ENCODE assay signal across 9 cellular contexts in genomic region chr11:4606231-4607015, GRCh38. TPM values are rescaled to one million over a fixed set of nuclear protein-coding genes. Genes with fewer than 3 reads are reported as not detected.
DNase-seq lines count a peak whose midpoint lies in the region; ATAC-seq and TF ChIP-seq lines count a peak whose summit lies in the region.
"Had no signal": no experiment of that assay in that cellular context is flagged by ENCODE, and none has a peak within 500 bp of the region (broad histone marks: within the 10 kb centered on the region; RNA-seq: fewer than 3 reads in every experiment).

No MANE protein-coding gene starts in this region.

- H3K4me3 Mint-ChIP-seq in activated T-helper 1 cell treated with anti-CD3 and anti-CD28 coated beads, Interleukin-12 subunit alpha, Interleukin-12 subunit beta, Interleukin-2, Interleukin-4 antibody, amounts not matched to agents 30 ng/mL and 10 ng/mL and 1 ng/mL, durations not matched to agents 14 hours and 24 hours and 36 hours = peak overlapping the region; percentile 92

- DNase-seq in heart right ventricle = no peak
- no peak for DNase-seq in Right ventricle myocardium superior
- DNase-seq in activated T-helper 1 cell treated with anti-CD3 and anti-CD28 coated beads, Interleukin-12 subunit alpha, Interleukin-12 subunit beta, Interleukin-2, Interleukin-4 antibody, amounts not matched to agents 30 ng/mL and 10 ng/mL and 1 ng/mL, durations not matched to agents 14 hours and 24 hours and 36 hours (ENCODE audit: low spot score) = no peak
- peak; percentile 1 for DNase-seq in kidney epithelial cell (ENCODE audit: low read depth)
- no peak for DNase-seq in upper lobe of right lung
- DNase-seq in NCI-H2227 (lab: John Stamatoyannopoulos, UW; ENCODE audit: unreplicated experiment) = no peak

- H3K4me3 ChIP-seq in heart right ventricle (peak overlapping the region in 6 of 10 donors; percentile 62 to 86 (median 76)), kidney epithelial cell (ENCODE audit: low read depth, low read length) (peak overlapping the region; percentile 70), upper lobe of right lung (peak overlapping the region; percentile 71)

- TF ChIP-seq CTCF in heart right ventricle (IDR thresholded peaks at IDR 0.05) = no peak
- no peak for TF ChIP-seq CTCF in kidney epithelial cell (IDR thresholded peaks at IDR 0.05; ENCODE audit: insufficient read depth, low read length, poor library complexity, severe bottlenecking)
- no peak for TF ChIP-seq CTCF in upper lobe of right lung (IDR thresholded peaks at IDR 0.05)

- H3K27ac ChIP-seq in heart right ventricle (peak overlapping the region in 4 of 10 donors; percentile 92 to 96 (median 94)), upper lobe of right lung (peak overlapping the region; percentile 92)

- intact Hi-C loops in heart right ventricle (cut with DNase I) = loop anchor here in 1 of 10 donors (10.0 kb wide), 1 partner anchor 422 kb away; no protein-coding TSS in a partner anchor
- intact Hi-C loops in Right ventricle myocardium superior (cut with DNase I) = no loop called here
- intact Hi-C loops in activated T-helper 1 cell treated with anti-CD3 and anti-CD28 coated beads, Interleukin-12 subunit alpha, Interleukin-12 subunit beta, Interleukin-2, Interleukin-4 antibody, amounts not matched to agents 30 ng/mL and 10 ng/mL and 1 ng/mL, durations not matched to agents 14 hours and 24 hours and 36 hours (cut with micrococcal nuclease) = loop anchor here (5.0 kb wide), 2 partner anchors 419 to 1086 kb away; no protein-coding TSS in a partner anchor
- intact Hi-C loops in upper lobe of right lung (cut with DNase I) = no loop called here

- no peaks in the 10 kb centered on the region for H3K9me3 ChIP-seq in heart right ventricle
- no peaks in the 10 kb centered on the region for H3K9me3 ChIP-seq in upper lobe of right lung

- no peak overlapping the region for H3K27ac Mint-ChIP-seq in activated T-helper 1 cell treated with anti-CD3 and anti-CD28 coated beads, Interleukin-12 subunit alpha, Interleukin-12 subunit beta, Interleukin-2, Interleukin-4 antibody, amounts not matched to agents 30 ng/mL and 10 ng/mL and 1 ng/mL, durations not matched to agents 14 hours and 24 hours and 36 hours

- H3K36me3 ChIP-seq in heart right ventricle (peaks cover 0 to 42% (median 15%) of the 10 kb centered on the region in 9 donors), kidney epithelial cell (ENCODE audit: control insufficient read depth, insufficient read depth, low read length) (no peaks in the 10 kb centered on the region), upper lobe of right lung (peaks cover 37% of the 10 kb centered on the region)

- H3K4me1 Mint-ChIP-seq in activated T-helper 1 cell treated with anti-CD3 and anti-CD28 coated beads, Interleukin-12 subunit alpha, Interleukin-12 subunit beta, Interleukin-2, Interleukin-4 antibody, amounts not matched to agents 30 ng/mL and 10 ng/mL and 1 ng/mL, durations not matched to agents 14 hours and 24 hours and 36 hours (ENCODE audit: low read depth) = peaks cover 46% of the 10 kb centered on the region

- H3K27me3 ChIP-seq in heart right ventricle (no peaks in the 10 kb centered on the region), kidney epithelial cell (ENCODE audit: control insufficient read depth, insufficient read depth, low read length) (no peaks in the 10 kb centered on the region), upper lobe of right lung (no peaks in the 10 kb centered on the region)

- H3K36me3 Mint-ChIP-seq in activated T-helper 1 cell treated with anti-CD3 and anti-CD28 coated beads, Interleukin-12 subunit alpha, Interleukin-12 subunit beta, Interleukin-2, Interleukin-4 antibody, amounts not matched to agents 30 ng/mL and 10 ng/mL and 1 ng/mL, durations not matched to agents 14 hours and 24 hours and 36 hours (ENCODE audit: low read depth) = peaks cover 16% of the 10 kb centered on the region

- no peaks in the 10 kb centered on the region for H3K27me3 Mint-ChIP-seq in activated T-helper 1 cell treated with anti-CD3 and anti-CD28 coated beads, Interleukin-12 subunit alpha, Interleukin-12 subunit beta, Interleukin-2, Interleukin-4 antibody, amounts not matched to agents 30 ng/mL and 10 ng/mL and 1 ng/mL, durations not matched to agents 14 hours and 24 hours and 36 hours (ENCODE audit: insufficient read depth)

- 55 to 84% methylated on average over 1 of the region's 1 CpG for WGBS in heart right ventricle, 2 donors

- peaks cover 0 to 32% (median 23%) of the 10 kb centered on the region in 9 donors for H3K4me1 ChIP-seq in heart right ventricle
- peaks cover 13% of the 10 kb centered on the region for H3K4me1 ChIP-seq in upper lobe of right lung

- ATAC-seq in heart right ventricle (no peak), Right ventricle myocardium superior (ENCODE audit: poor library complexity) (no peak), upper lobe of right lung (peak; percentile 8), GM18498 (IDR thresholded peaks at IDR 0.05; ENCODE audit: unreplicated experiment) (no peak), GM18861 (IDR thresholded peaks at IDR 0.05; ENCODE audit: unreplicated experiment) (no peak)

- H3K9me3 Mint-ChIP-seq in activated T-helper 1 cell treated with anti-CD3 and anti-CD28 coated beads, Interleukin-12 subunit alpha, Interleukin-12 subunit beta, Interleukin-2, Interleukin-4 antibody, amounts not matched to agents 30 ng/mL and 10 ng/mL and 1 ng/mL, durations not matched to agents 14 hours and 24 hours and 36 hours = peaks cover 3% of the 10 kb centered on the region

RNA-seq across cellular contexts. Expression of gene TRIM68, which starts 1.6 kb away (rescaled TPM):
- total RNA-seq in heart right ventricle (10 to 100 TPM in 6 of 10 donors, 1 to 10 TPM in 4; 6.4 to 12.8 (median 10.5) TPM), Right ventricle myocardium superior (11.0 TPM), kidney epithelial cell (21.9 and 25.3 TPM in 2 replicates), upper lobe of right lung (12.4 TPM)
- 1 to 10 TPM; 3.5 to 5.3 TPM for polyA plus RNA-seq in heart right ventricle
- 8.2 and 9.4 TPM in 2 replicates for total RNA-seq in activated T-helper 1 cell treated with anti-CD3 and anti-CD28 coated beads, Interleukin-12 subunit alpha, Interleukin-12 subunit beta, Interleukin-2, Interleukin-4 antibody, amounts not matched to agents 30 ng/mL and 10 ng/mL and 1 ng/mL, durations not matched to agents 14 hours and 24 hours and 36 hours

RNA-seq across cellular contexts. Expression of gene OR52I1, which starts 12.6 kb away (rescaled TPM):
- total RNA-seq in heart right ventricle (not detected), Right ventricle myocardium superior (not detected), kidney epithelial cell (not detected in 2 replicates), upper lobe of right lung (not detected)
- not detected for polyA plus RNA-seq in heart right ventricle
- not detected in 2 replicates for total RNA-seq in activated T-helper 1 cell treated with anti-CD3 and anti-CD28 coated beads, Interleukin-12 subunit alpha, Interleukin-12 subunit beta, Interleukin-2, Interleukin-4 antibody, amounts not matched to agents 30 ng/mL and 10 ng/mL and 1 ng/mL, durations not matched to agents 14 hours and 24 hours and 36 hours
- total RNA-seq: NCI-H460 had no signal

RNA-seq across cellular contexts. Expression of gene OR52I2, which starts 24.9 kb away (rescaled TPM):
- total RNA-seq in heart right ventricle = not detected
- polyA plus RNA-seq in heart right ventricle = not detected
- not detected for total RNA-seq in Right ventricle myocardium superior
- not detected in 2 replicates for total RNA-seq in activated T-helper 1 cell treated with anti-CD3 and anti-CD28 coated beads, Interleukin-12 subunit alpha, Interleukin-12 subunit beta, Interleukin-2, Interleukin-4 antibody, amounts not matched to agents 30 ng/mL and 10 ng/mL and 1 ng/mL, durations not matched to agents 14 hours and 24 hours and 36 hours
- not detected in 2 replicates for total RNA-seq in kidney epithelial cell
- not detected for total RNA-seq in upper lobe of right lung
- total RNA-seq: NCI-H460 had no signal

RNA-seq across cellular contexts. Expression of gene OR51D1, which starts 30.9 kb away (rescaled TPM):
- not detected for total RNA-seq in heart right ventricle
- not detected for polyA plus RNA-seq in heart right ventricle
- not detected for total RNA-seq in Right ventricle myocardium superior
- total RNA-seq in activated T-helper 1 cell treated with anti-CD3 and anti-CD28 coated beads, Interleukin-12 subunit alpha, Interleukin-12 subunit beta, Interleukin-2, Interleukin-4 antibody, amounts not matched to agents 30 ng/mL and 10 ng/mL and 1 ng/mL, durations not matched to agents 14 hours and 24 hours and 36 hours = not detected in 2 replicates
- total RNA-seq in kidney epithelial cell = not detected in 2 replicates
- not detected for total RNA-seq in upper lobe of right lung
- total RNA-seq: NCI-H460 had no signal

RNA-seq across cellular contexts. Expression of gene OR51E1, which starts 37.4 kb away (rescaled TPM):
- 1 to 10 TPM in 9 of 10 donors, under 1 TPM in 1; 0.68 to 3.4 (median 1.6) TPM for total RNA-seq in heart right ventricle
- 1 to 10 TPM; 2.3 to 2.6 TPM for polyA plus RNA-seq in heart right ventricle
- 1.4 TPM for total RNA-seq in Right ventricle myocardium superior
- total RNA-seq in activated T-helper 1 cell treated with anti-CD3 and anti-CD28 coated beads, Interleukin-12 subunit alpha, Interleukin-12 subunit beta, Interleukin-2, Interleukin-4 antibody, amounts not matched to agents 30 ng/mL and 10 ng/mL and 1 ng/mL, durations not matched to agents 14 hours and 24 hours and 36 hours = not detected in 2 replicates
- total RNA-seq in kidney epithelial cell = not detected in 2 replicates
- total RNA-seq in upper lobe of right lung = not detected
- total RNA-seq: NCI-H460 had no signal
